In genomic region chr2:136052374-136053362, GRCh38 we compare ENCODE assay signal across 11 cellular contexts.
A peak's percentile ranks its signal among the peaks of the same experiment; 100 is the strongest.
DNase-seq lines count a peak whose midpoint lies in the region; ATAC-seq, FAIRE-seq and TF ChIP-seq lines count a peak whose summit lies in the region.
"Had no signal": no experiment of that assay in that cellular context is flagged by ENCODE, and none has a peak within 500 bp of the region (broad histone marks: within the 10 kb centered on the region; RNA-seq: fewer than 3 reads in every experiment).

No MANE protein-coding gene starts in this region.

- no peaks in the 10 kb centered on the region for H3K27me3 ChIP-seq in OCI-LY1 (ENCODE audit: insufficient read depth, low read length)
- H3K27me3 ChIP-seq in prostate gland (replicated peaks; ENCODE audit: insufficient read depth) = no peaks in the 10 kb centered on the region

- no peak overlapping the region for H3K4me3 Mint-ChIP-seq in activated CD4-positive, alpha-beta T cell treated with anti-CD3 and anti-CD28 coated beads, Interleukin-2, amount 10 ng/mL, durations not matched to agents 7 days and 5 days
- H3K4me3 Mint-ChIP-seq in stimulated activated memory B cell treated with anti-CD40 and anti-IgM and Interleukin-4, amounts not matched to agents 10 μg/mL and 1 μg/mL and 100 μg/mL, for 72 hours = no peak overlapping the region
- H3K4me3 Mint-ChIP-seq: WTC11 had no signal

- DNase-seq in activated CD4-positive, alpha-beta T cell treated with anti-CD3 and anti-CD28 coated beads, Interleukin-2, amount 10 ng/mL, durations not matched to agents 7 days and 5 days = no peak
- no peak for DNase-seq in activated CD4-positive, alpha-beta T cell treated with anti-CD3 and anti-CD28 coated beads, Interleukin-2, amount 50 U/mL, for 48 hours
- DNase-seq in RCC 7860 (ENCODE audit: low spot score) (no peak), prostate gland (ENCODE audit: low spot score) (no peak), nucleus accumbens (lab: John Stamatoyannopoulos, UW) (no peak)

- H3K4me2 ChIP-seq in OCI-LY1 (ENCODE audit: low read length) = peak overlapping the region; percentile 36
- H3K4me2 ChIP-seq: A549 had no signal

- H3K9me3 Mint-ChIP-seq in activated CD4-positive, alpha-beta T cell treated with anti-CD3 and anti-CD28 coated beads, Interleukin-2, amount 10 ng/mL, durations not matched to agents 7 days and 5 days = peaks cover 8% of the 10 kb centered on the region
- peaks cover 2% of the 10 kb centered on the region for H3K9me3 Mint-ChIP-seq in stimulated activated memory B cell treated with anti-CD40 and anti-IgM and Interleukin-4, amounts not matched to agents 10 μg/mL and 1 μg/mL and 100 μg/mL, for 72 hours

- H3K4me1 Mint-ChIP-seq in activated CD4-positive, alpha-beta T cell treated with anti-CD3 and anti-CD28 coated beads, Interleukin-2, amount 10 ng/mL, durations not matched to agents 7 days and 5 days = peaks cover 90% of the 10 kb centered on the region
- H3K4me1 Mint-ChIP-seq in stimulated activated memory B cell treated with anti-CD40 and anti-IgM and Interleukin-4, amounts not matched to agents 10 μg/mL and 1 μg/mL and 100 μg/mL, for 72 hours = peaks cover 72% of the 10 kb centered on the region

- no peak overlapping the region for H3K4me3 ChIP-seq in OCI-LY1 (ENCODE audit: low read depth, low read length, poor library complexity, severe bottlenecking)
- H3K4me3 ChIP-seq in prostate gland = no peak overlapping the region
- H3K4me3 ChIP-seq: A549 had no signal

- H3K36me3 ChIP-seq in OCI-LY1 (ENCODE audit: insufficient read depth, low read length) = no peaks in the 10 kb centered on the region
- no peaks in the 10 kb centered on the region for H3K36me3 ChIP-seq in prostate gland

- H2AFZ ChIP-seq in OCI-LY1 (ENCODE audit: low read length) = peak overlapping the region; percentile 89; the same call in 1 of the 2 replicates

- POLR2A ChIA-PET in activated CD4-positive, alpha-beta T cell treated with anti-CD3 and anti-CD28 coated beads, Interleukin-2, amount 10 ng/mL, durations not matched to agents 7 days and 5 days (lab: Charles Lee) = no interaction called here

- peak overlapping the region; percentile 90 for H3K27ac Mint-ChIP-seq in activated CD4-positive, alpha-beta T cell treated with anti-CD3 and anti-CD28 coated beads, Interleukin-2, amount 10 ng/mL, durations not matched to agents 7 days and 5 days
- H3K27ac Mint-ChIP-seq in stimulated activated memory B cell treated with anti-CD40 and anti-IgM and Interleukin-4, amounts not matched to agents 10 μg/mL and 1 μg/mL and 100 μg/mL, for 72 hours = peak overlapping the region; percentile 80
- H3K27ac Mint-ChIP-seq: WTC11 had no signal

- H3K79me2 ChIP-seq in OCI-LY1 (ENCODE audit: insufficient read depth, low read length) = no peaks in the 10 kb centered on the region

- peak overlapping the region; percentile 17; the same call in 1 of the 2 replicates for H3K9ac ChIP-seq in OCI-LY1 (ENCODE audit: low read length)

- 78% methylated on average over 10 of the region's 10 CpGs for WGBS in prostate gland

- FAIRE-seq in RCC 7860 (lab: Jason Lieb, UNC) = no peak
- FAIRE-seq: A549 had no signal

- no peaks in the 10 kb centered on the region for H3K27me3 Mint-ChIP-seq in activated CD4-positive, alpha-beta T cell treated with anti-CD3 and anti-CD28 coated beads, Interleukin-2, amount 10 ng/mL, durations not matched to agents 7 days and 5 days
- H3K27me3 Mint-ChIP-seq in stimulated activated memory B cell treated with anti-CD40 and anti-IgM and Interleukin-4, amounts not matched to agents 10 μg/mL and 1 μg/mL and 100 μg/mL, for 72 hours = no peaks in the 10 kb centered on the region

- intact Hi-C loops in prostate gland (cut with DNase I) = no loop called here

- no peaks in the 10 kb centered on the region for H4K20me1 ChIP-seq in OCI-LY1 (ENCODE audit: insufficient read depth, low read length)

- H3K9me3 ChIP-seq in OCI-LY1 (ENCODE audit: low read length) (no peaks in the 10 kb centered on the region), prostate gland (no peaks in the 10 kb centered on the region)
- H3K9me3 ChIP-seq: A549 had no signal

- 0 out of 2 replicates have a peak, but pooled peaks cover 7% of the 10 kb centered on the region for H3F3A ChIP-seq in OCI-LY1 (ENCODE audit: insufficient read depth, low read length)

- H3K9me2 ChIP-seq in OCI-LY1 (ENCODE audit: low read depth, low read length) = no peaks in the 10 kb centered on the region

- peak; percentile 41 for ATAC-seq in GM21723 (IDR thresholded peaks at IDR 0.05; ENCODE audit: unreplicated experiment)
- peak; percentile 37 for ATAC-seq in stimulated activated memory B cell treated with anti-CD40 and anti-IgM and Interleukin-4, amounts not matched to agents 10 μg/mL and 1 μg/mL and 100 μg/mL, for 72 hours
- ATAC-seq: A549, left lobe of liver, WTC11 had no signal

- no peak for TF ChIP-seq POLR2A in prostate gland (IDR thresholded peaks at IDR 0.05)

- H3K4me1 ChIP-seq in OCI-LY1 (ENCODE audit: insufficient read depth, low read length, severe bottlenecking) (peaks cover 82% of the 10 kb centered on the region), prostate gland (replicated peaks) (no peaks in the 10 kb centered on the region)
- H3K4me1 ChIP-seq: A549 had no signal

- TF ChIP-seq CTCF in OCI-LY1 (IDR thresholded peaks at IDR 0.05; ENCODE audit: low read length) = no peak
- no peak for TF ChIP-seq CTCF in prostate gland (IDR thresholded peaks at IDR 0.05)

- H3K27ac ChIP-seq in OCI-LY1 (ENCODE audit: low read depth, low read length, poor library complexity, severe bottlenecking) (peak overlapping the region; percentile 94), prostate gland (no peak overlapping the region)
- H3K27ac ChIP-seq: A549 had no signal

- H3K36me3 Mint-ChIP-seq in activated CD4-positive, alpha-beta T cell treated with anti-CD3 and anti-CD28 coated beads, Interleukin-2, amount 10 ng/mL, durations not matched to agents 7 days and 5 days (ENCODE audit: low read depth) = peaks cover 10% of the 10 kb centered on the region
- no peaks in the 10 kb centered on the region for H3K36me3 Mint-ChIP-seq in stimulated activated memory B cell treated with anti-CD40 and anti-IgM and Interleukin-4, amounts not matched to agents 10 μg/mL and 1 μg/mL and 100 μg/mL, for 72 hours
- H3K36me3 Mint-ChIP-seq: WTC11 had no signal

- CTCF ChIA-PET in activated CD4-positive, alpha-beta T cell treated with anti-CD3 and anti-CD28 coated beads, Interleukin-2, amount 10 ng/mL, durations not matched to agents 7 days and 5 days (lab: Charles Lee) = interaction anchor here (0.6 to 2.2 kb wide), 7 partner anchors 7 to 331 kb away, joined by 3 to 8 read pairs (median 3); no protein-coding TSS in a partner anchor
